Comparison of ENCODE assay signal across 26 cellular contexts in genomic region chr3:60001369-60001768, GRCh38.
"Had no signal": no experiment of that assay in that cellular context is flagged by ENCODE, and none has a peak within 500 bp of the region (broad histone marks: within the 10 kb centered on the region; RNA-seq: fewer than 3 reads in every experiment).

No MANE protein-coding gene starts in this region.

- H3K27ac ChIP-seq: breast epithelium, gastroesophageal sphincter, pancreas, prostate gland, skin epidermis, stomach, thyroid gland, upper lobe of left lung, vagina, VCaP had no signal

- H3K4me1 Mint-ChIP-seq: immature natural killer cell; naive B cell; neural crest cell; stimulated activated effector memory CD8-positive, alpha-beta T cell treated with anti-CD3 and anti-CD28 coated beads, Interleukin-12 subunit alpha, Interleukin-12 subunit beta, amount 100 ng/mL, for 72 hours had no signal

- H3K27me3 ChIP-seq: breast epithelium, gastroesophageal sphincter, pancreas, stomach, thyroid gland, upper lobe of left lung, vagina had no signal

- H3K27me3 Mint-ChIP-seq: naive B cell had no signal

- H3K4me3 Mint-ChIP-seq: immature natural killer cell; mesothelial cell of epicardium; naive B cell; neural crest cell; stimulated activated effector memory CD8-positive, alpha-beta T cell treated with anti-CD3 and anti-CD28 coated beads, Interleukin-12 subunit alpha, Interleukin-12 subunit beta, amount 100 ng/mL, for 72 hours had no signal

- H3K4me3 ChIP-seq: breast epithelium, gastroesophageal sphincter, pancreas, prostate gland, skin epidermis, stomach, thyroid gland, upper lobe of left lung, vagina had no signal

- H3K9me3 Mint-ChIP-seq: immature natural killer cell; neural crest cell; stimulated activated effector memory CD8-positive, alpha-beta T cell treated with anti-CD3 and anti-CD28 coated beads, Interleukin-12 subunit alpha, Interleukin-12 subunit beta, amount 100 ng/mL, for 72 hours had no signal

- H3K27ac Mint-ChIP-seq: mesothelial cell of epicardium; naive B cell; stimulated activated effector memory CD8-positive, alpha-beta T cell treated with anti-CD3 and anti-CD28 coated beads, Interleukin-12 subunit alpha, Interleukin-12 subunit beta, amount 100 ng/mL, for 72 hours had no signal

- H3K4me1 ChIP-seq: breast epithelium, gastroesophageal sphincter, pancreas, prostate gland, stomach, thyroid gland, upper lobe of left lung, vagina had no signal

- ATAC-seq: gastroesophageal sphincter; pancreas; sciatic nerve; stimulated activated effector memory CD8-positive, alpha-beta T cell treated with anti-CD3 and anti-CD28 coated beads, Interleukin-12 subunit alpha, Interleukin-12 subunit beta, amount 100 ng/mL, for 72 hours had no signal

- DNase-seq: activated CD8-positive, alpha-beta memory T cell treated with anti-CD3 and anti-CD28 coated beads, Interleukin-2, amount 50 U/mL, for 4 hours; activated effector memory CD4-positive, alpha-beta T cell treated with Interleukin-2 at 50 U/mL for 16 hours; activated T-cell treated with anti-CD3 and anti-CD28 coated beads, Interleukin-2, amount 50 U/mL, for 48 hours; central memory CD4-positive, alpha-beta T cell; head of caudate nucleus; hippocampal formation; immature natural killer cell; kidney; naive B cell; nucleus accumbens; pancreas; retina; stimulated activated CD4-positive, alpha-beta T cell treated with anti-CD3 and anti-CD28 coated beads, Interleukin-4, amount 100 ng/mL, for 24 hours; stomach; thyroid gland; upper lobe of left lung had no signal

- H3K9me3 ChIP-seq: breast epithelium, gastroesophageal sphincter, pancreas, prostate gland, stomach, thyroid gland, upper lobe of left lung, vagina had no signal

- H3K36me3 Mint-ChIP-seq: immature natural killer cell; mesothelial cell of epicardium; naive B cell; stimulated activated effector memory CD8-positive, alpha-beta T cell treated with anti-CD3 and anti-CD28 coated beads, Interleukin-12 subunit alpha, Interleukin-12 subunit beta, amount 100 ng/mL, for 72 hours had no signal

- H3K36me3 ChIP-seq: breast epithelium, gastroesophageal sphincter, pancreas, prostate gland, stomach, thyroid gland, upper lobe of left lung, vagina had no signal
